In genomic region chr5:67240846-67241245, GRCh38 we compare ENCODE assay signal across 21 cellular contexts. TPM values are rescaled to one million over a fixed set of nuclear protein-coding genes. Genes with fewer than 3 reads are reported as not detected.
DNase-seq lines count a peak whose midpoint lies in the region; ATAC-seq and TF ChIP-seq lines count a peak whose summit lies in the region.
"Had no signal": no experiment of that assay in that cellular context is flagged by ENCODE, and none has a peak within 500 bp of the region (broad histone marks: within the 10 kb centered on the region; RNA-seq: fewer than 3 reads in every experiment).

No MANE protein-coding gene starts in this region.

- peaks cover 4 to 52% (median 14%) of the 10 kb centered on the region in 3 donors for H3K4me1 ChIP-seq in gastroesophageal sphincter
- H3K4me1 ChIP-seq in foreskin keratinocyte, result no peaks in the 10 kb centered on the region

- H3K36me3 ChIP-seq in SK-N-MC (ENCODE audit: insufficient read depth, low read length), result no peaks in the 10 kb centered on the region
- H3K36me3 ChIP-seq in gastroesophageal sphincter, result no peaks in the 10 kb centered on the region
- H3K36me3 ChIP-seq: Peyer's patch had no signal

- no peaks in the 10 kb centered on the region for H3K9me3 ChIP-seq in SK-N-MC (ENCODE audit: low read depth, low read length)
- no peaks in the 10 kb centered on the region for H3K9me3 ChIP-seq in gastroesophageal sphincter
- H3K9me3 ChIP-seq: Peyer's patch had no signal

- 94 to 97% methylated on average over 2 to 3 of the region's 3 CpGs for WGBS in gastroesophageal sphincter (ENCODE audit: low coverage in 1 of 2), 2 donors

- H3K9ac ChIP-seq in SK-N-MC (ENCODE audit: insufficient read length), result no peak overlapping the region
- H3K9ac ChIP-seq: KMS-11 had no signal

- no peak for TF ChIP-seq EP300 in gastroesophageal sphincter (IDR thresholded peaks at IDR 0.05)

- no peak for TF ChIP-seq CTCF in gastroesophageal sphincter (IDR thresholded peaks at IDR 0.05)
- TF ChIP-seq CTCF in foreskin keratinocyte (conservative IDR thresholded peaks at IDR 0.05), result no peak

- no peak for TF ChIP-seq POLR2A in gastroesophageal sphincter (IDR thresholded peaks at IDR 0.05)

- H3K27me3 ChIP-seq in gastroesophageal sphincter (no peaks in the 10 kb centered on the region), foreskin keratinocyte (no peaks in the 10 kb centered on the region)
- H3K27me3 ChIP-seq: Peyer's patch had no signal

- no peak for ATAC-seq in gastroesophageal sphincter
- no peak for ATAC-seq in GM21737 (IDR thresholded peaks at IDR 0.05; ENCODE audit: unreplicated experiment)
- no peak for ATAC-seq in foreskin keratinocyte
- ATAC-seq in GM19324 (IDR thresholded peaks at IDR 0.05; ENCODE audit: low FRiP score, unreplicated experiment), result no peak
- ATAC-seq: HCT116, HepG2, Right ventricle myocardium inferior, T-cell had no signal

- peak overlapping the region; percentile 61 for H3K27ac ChIP-seq in SK-N-MC
- peak overlapping the region in 3 of 4 donors; percentile 13 to 29 (median 17) for H3K27ac ChIP-seq in gastroesophageal sphincter
- H3K27ac ChIP-seq in foreskin keratinocyte, result no peak overlapping the region
- H3K27ac ChIP-seq: C4-2B, KMS-11, Peyer's patch had no signal

- DNase-seq in ELR (ENCODE audit: low read depth), result peak; percentile 4
- DNase-seq in SK-N-MC (ENCODE audit: low read depth, low spot score), result no peak
- DNase-seq in T1000 (lab: John Stamatoyannopoulos, UW), result no peak
- DNase-seq in foreskin keratinocyte, result no peak
- DNase-seq: ACHN; DND-41; GF-D8; GOT3; NCI-H1436; NCI-H1930; NK-92 treated with Interleukin-12 subunit alpha and Interleukin-12 subunit beta, amount 100 ng/mL, for 24 hours; Peyer's patch; T-cell had no signal

- H3K4me3 ChIP-seq in SK-N-MC, result no peak overlapping the region
- no peak overlapping the region for H3K4me3 ChIP-seq in gastroesophageal sphincter
- H3K4me3 ChIP-seq: Peyer's patch had no signal

RNA-seq across cellular contexts. Expression of gene CD180, which starts 44.2 kb away (rescaled TPM):
- total RNA-seq in gastroesophageal sphincter (1 to 10 TPM in 2 of 4 donors, under 1 TPM in 1, not detected in 1; 0.27 to 2.2 (median 1.2) TPM), foreskin keratinocyte (not detected in 2 replicates)
- not detected in 2 replicates for polyA plus RNA-seq in foreskin keratinocyte
- total RNA-seq: HepG2 had no signal
- polyA plus RNA-seq: HepG2 had no signal
